3 cellular contexts compared by ENCODE assay signal in genomic region chr12:60231976-60232907, GRCh38.
TF ChIP-seq lines count a peak whose summit lies in the region.

No MANE protein-coding gene starts in this region.

TF ChIP-seq in GM23338, 12 proteins besides CTCF, POLR2A, EP300 and RAD21:
- no peak for TF ChIP-seq EZH2phosphoT487 (IDR thresholded peaks at IDR 0.05; ENCODE audit: unreplicated experiment)
- no peak for TF ChIP-seq ZNF331 (CRISPR knock-in tag; IDR thresholded peaks at IDR 0.05; ENCODE audit: low read depth)
- no peak for TF ChIP-seq STAT1 (IDR thresholded peaks at IDR 0.05; ENCODE audit: unreplicated experiment)
- no peak for TF ChIP-seq JUNB (IDR thresholded peaks at IDR 0.05; ENCODE audit: unreplicated experiment)
- TF ChIP-seq NANOG (IDR thresholded peaks at IDR 0.05; ENCODE audit: borderline replicate concordance), result no peak
- TF ChIP-seq ETS1 (IDR thresholded peaks at IDR 0.05), result no peak
TF ChIP-seq in GM23338: peak in this region for 0.

TF ChIP-seq in IMR-90, 13 proteins besides CTCF, POLR2A, EP300 and RAD21:
- TF ChIP-seq MAFK (IDR thresholded peaks at IDR 0.05; ENCODE audit: low read depth, low read length) (peak; percentile 53; the same call in 1 of the 2 replicates), CEBPB (IDR thresholded peaks at IDR 0.05; ENCODE audit: low read depth, low read length) (no peak)

TF ChIP-seq in K562, 482 proteins besides CTCF, POLR2A, EP300 and RAD21:
- TF ChIP-seq MAFK (IDR thresholded peaks at IDR 0.05; ENCODE audit: low read length), result peak; percentile 34; the same call in 1 of the 2 replicates
- TF ChIP-seq ZNF592 (IDR thresholded peaks at IDR 0.05), result no peak
- no peak for TF ChIP-seq TSC22D4 (tag; IDR thresholded peaks at IDR 0.05)
- TF ChIP-seq IRF9 (tag; IDR thresholded peaks at IDR 0.05), result no peak
- TF ChIP-seq MAFG (tag; conservative IDR thresholded peaks at IDR 0.05), result 0 out of 2 replicates have a peak, but pooled peaks have one; percentile 19
- 0 out of 2 replicates have a peak, but pooled peaks have one; percentile 29 for TF ChIP-seq C11orf30 (IDR thresholded peaks at IDR 0.05; ENCODE audit: low read depth)
- TF ChIP-seq ZNF316 (IDR thresholded peaks at IDR 0.05), result peak; percentile 67
- peak; percentile 35; the same call in 1 of the 2 replicates for TF ChIP-seq MAFF (IDR thresholded peaks at IDR 0.05; ENCODE audit: low read length)
- TF ChIP-seq MITF (IDR thresholded peaks at IDR 0.05), result no peak
- no peak for TF ChIP-seq NKRF (IDR thresholded peaks at IDR 0.05; ENCODE audit: borderline replicate concordance)
